In the genomic region with DNA sequence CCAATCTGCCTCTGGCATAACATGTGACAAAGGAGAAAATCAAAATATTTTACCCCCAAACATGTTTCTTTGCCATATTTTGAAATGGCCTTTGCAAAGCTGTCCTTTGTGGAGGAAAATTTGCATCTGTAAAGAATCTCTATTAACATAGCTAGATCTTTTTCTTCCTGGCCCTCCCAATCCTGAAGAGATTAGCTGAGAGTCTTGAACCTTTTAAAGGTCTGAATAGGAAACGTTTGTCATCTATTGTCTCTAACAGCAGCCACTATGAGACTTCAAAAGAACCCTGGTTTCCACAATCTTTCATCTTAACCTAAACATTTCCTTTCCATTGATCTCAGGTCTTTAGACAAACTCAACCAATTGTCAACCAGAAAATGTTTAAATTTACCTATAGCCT, we compare ENCODE assay signal across 20 cellular contexts.
A peak's percentile ranks its signal among the peaks of the same experiment; 100 is the strongest.
DNase-seq lines count a peak whose midpoint lies in the region; ATAC-seq and TF ChIP-seq lines count a peak whose summit lies in the region.
"Had no signal": no experiment of that assay in that cellular context is flagged by ENCODE, and none has a peak within 500 bp of the region (broad histone marks: within the 10 kb centered on the region; RNA-seq: fewer than 3 reads in every experiment).

No MANE protein-coding gene starts in this region.

- no peak for ATAC-seq in activated naive CD8-positive, alpha-beta T cell treated with anti-CD3 and anti-CD28 coated beads, Interleukin-2, amount 10 ng/mL, durations not matched to agents 7 days and 5 days (ENCODE audit: low read depth)

- no peak overlapping the region for H3K9ac ChIP-seq in NT2/D1 (ENCODE audit: insufficient read length, low read depth)
- H3K9ac ChIP-seq in iPS-18a (ENCODE audit: low read length), result no peak overlapping the region
- H3K9ac ChIP-seq in GM23248, result no peak overlapping the region
- H3K9ac ChIP-seq: KMS-11 had no signal

- in situ Hi-C loops in GM23248 (cut with MboI), result no loop called here

- no peak for TF ChIP-seq CTCF in ovary (IDR thresholded peaks at IDR 0.05)

- H3K27ac ChIP-seq in iPS-18a (ENCODE audit: low read length) (no peak overlapping the region), ovary (no peak overlapping the region), GM23248 (no peak overlapping the region)
- H3K27ac ChIP-seq: C4-2B, KMS-11, SJCRH30 had no signal

- H2AFZ ChIP-seq in GM23248, result no peak overlapping the region

- H3K4me3 Mint-ChIP-seq in activated naive CD8-positive, alpha-beta T cell treated with anti-CD3 and anti-CD28 coated beads, Interleukin-2, amount 10 ng/mL, durations not matched to agents 7 days and 5 days, result peak overlapping the region; percentile 14
- no peak overlapping the region for H3K4me3 Mint-ChIP-seq in activated naive CD8-positive, alpha-beta T cell treated with anti-CD3 and anti-CD28 coated beads for 36 hours
- H3K4me3 Mint-ChIP-seq: CD8-positive, alpha-beta memory T cell had no signal

- no peaks in the 10 kb centered on the region for H3K27me3 ChIP-seq in NT2/D1 (ENCODE audit: insufficient read depth, insufficient read length)
- H3K27me3 ChIP-seq in iPS-18a (ENCODE audit: control insufficient read depth, insufficient read depth, low read length), result peaks cover 78% of the 10 kb centered on the region
- no peaks in the 10 kb centered on the region for H3K27me3 ChIP-seq in ovary
- no peaks in the 10 kb centered on the region for H3K27me3 ChIP-seq in GM23248 (replicated peaks; ENCODE audit: insufficient read depth)
- H3K27me3 ChIP-seq: SJCRH30 had no signal

- TF ChIP-seq EP300 in ovary (IDR thresholded peaks at IDR 0.05), result no peak

- H4K20me1 ChIP-seq in GM23248 (ENCODE audit: insufficient read depth), result no peaks in the 10 kb centered on the region

- POLR2A ChIA-PET in activated naive CD8-positive, alpha-beta T cell treated with anti-CD3 and anti-CD28 coated beads, Interleukin-2, amount 10 ng/mL, durations not matched to agents 7 days and 5 days (lab: Charles Lee), result no interaction called here

- intact Hi-C loops in ovary (cut with DNase I), result no loop called here

- no peak overlapping the region for H3K4me3 ChIP-seq in NT2/D1 (ENCODE audit: insufficient read length, low read depth)
- H3K4me3 ChIP-seq in iPS-18a (ENCODE audit: low read length), result peak overlapping the region; percentile 6
- no peak overlapping the region for H3K4me3 ChIP-seq in ovary
- no peak overlapping the region for H3K4me3 ChIP-seq in GM23248
- H3K4me3 ChIP-seq: SJCRH30 had no signal

- H3K9me2 ChIP-seq in GM23248 (ENCODE audit: insufficient read depth), result no peaks in the 10 kb centered on the region

- peaks cover 15% of the 10 kb centered on the region for H3K4me1 Mint-ChIP-seq in activated naive CD8-positive, alpha-beta T cell treated with anti-CD3 and anti-CD28 coated beads, Interleukin-2, amount 10 ng/mL, durations not matched to agents 7 days and 5 days
- H3K4me1 Mint-ChIP-seq in activated naive CD8-positive, alpha-beta T cell treated with anti-CD3 and anti-CD28 coated beads for 36 hours, result peaks cover 13% of the 10 kb centered on the region

- no peak for TF ChIP-seq POLR2A in ovary (IDR thresholded peaks at IDR 0.05)

- H3K36me3 Mint-ChIP-seq in activated naive CD8-positive, alpha-beta T cell treated with anti-CD3 and anti-CD28 coated beads, Interleukin-2, amount 10 ng/mL, durations not matched to agents 7 days and 5 days, result no peaks in the 10 kb centered on the region
- no peaks in the 10 kb centered on the region for H3K36me3 Mint-ChIP-seq in activated naive CD8-positive, alpha-beta T cell treated with anti-CD3 and anti-CD28 coated beads for 36 hours
- H3K36me3 Mint-ChIP-seq: CD8-positive, alpha-beta memory T cell had no signal

- 48 to 60% (median 49%) methylated on average over 1 of the region's 1 CpG for WGBS in ovary, 3 donors
- 90 to 95% methylated on average over 1 of the region's 1 CpG for WGBS in GM23248 (ENCODE audit: low coverage in 1 of 2, low lambda C conversion rate in 2 of 2, missing lambda C conversion rate in 2 of 2), 2 experiments

- no peaks in the 10 kb centered on the region for H3K36me3 ChIP-seq in NT2/D1 (ENCODE audit: insufficient read depth, insufficient read length, low read length)
- no peaks in the 10 kb centered on the region for H3K36me3 ChIP-seq in iPS-18a (ENCODE audit: control insufficient read depth, low read depth, low read length)
- H3K36me3 ChIP-seq in ovary, result no peaks in the 10 kb centered on the region
- H3K36me3 ChIP-seq in GM23248 (ENCODE audit: low read depth), result no peaks in the 10 kb centered on the region
- H3K36me3 ChIP-seq: SJCRH30 had no signal

- no peaks in the 10 kb centered on the region for H3K4me1 ChIP-seq in NT2/D1 (ENCODE audit: insufficient read depth, insufficient read length)
- H3K4me1 ChIP-seq in iPS-18a (ENCODE audit: control insufficient read depth, low read depth, low read length), result peaks cover 28% of the 10 kb centered on the region
- H3K4me1 ChIP-seq in ovary (ENCODE audit: insufficient read depth), result no peaks in the 10 kb centered on the region
- H3K4me1 ChIP-seq in GM23248 (ENCODE audit: insufficient read depth), result no peaks in the 10 kb centered on the region
- H3K4me1 ChIP-seq: SJCRH30 had no signal

- no peak overlapping the region for H3K27ac Mint-ChIP-seq in activated naive CD8-positive, alpha-beta T cell treated with anti-CD3 and anti-CD28 coated beads, Interleukin-2, amount 10 ng/mL, durations not matched to agents 7 days and 5 days
- no peak overlapping the region for H3K27ac Mint-ChIP-seq in activated naive CD8-positive, alpha-beta T cell treated with anti-CD3 and anti-CD28 coated beads for 36 hours
- H3K27ac Mint-ChIP-seq: CD8-positive, alpha-beta memory T cell had no signal

- H3K4me2 ChIP-seq in GM23248 (ENCODE audit: unreplicated experiment), result no peak overlapping the region
- H3K4me2 ChIP-seq: KMS-11 had no signal

- peaks cover 47% of the 10 kb centered on the region for H3K9me3 ChIP-seq in NT2/D1 (ENCODE audit: insufficient read depth, low read length)
- H3K9me3 ChIP-seq in iPS-18a (ENCODE audit: control insufficient read depth, low read depth, low read length), result no peaks in the 10 kb centered on the region
- H3K9me3 ChIP-seq in ovary, result no peaks in the 10 kb centered on the region
- no peaks in the 10 kb centered on the region for H3K9me3 ChIP-seq in GM23248 (ENCODE audit: low read depth)
- H3K9me3 ChIP-seq: SJCRH30 had no signal

- H3F3A ChIP-seq in GM23248 (ENCODE audit: insufficient read depth), result no peaks in the 10 kb centered on the region

- no peaks in the 10 kb centered on the region for H3K79me2 ChIP-seq in GM23248 (ENCODE audit: insufficient read depth)

- H3K9me3 Mint-ChIP-seq in activated naive CD8-positive, alpha-beta T cell treated with anti-CD3 and anti-CD28 coated beads, Interleukin-2, amount 10 ng/mL, durations not matched to agents 7 days and 5 days, result no peaks in the 10 kb centered on the region
- no peaks in the 10 kb centered on the region for H3K9me3 Mint-ChIP-seq in activated naive CD8-positive, alpha-beta T cell treated with anti-CD3 and anti-CD28 coated beads for 36 hours

- H3K27me3 Mint-ChIP-seq in activated naive CD8-positive, alpha-beta T cell treated with anti-CD3 and anti-CD28 coated beads, Interleukin-2, amount 10 ng/mL, durations not matched to agents 7 days and 5 days, result peaks cover 9% of the 10 kb centered on the region
- H3K27me3 Mint-ChIP-seq in activated naive CD8-positive, alpha-beta T cell treated with anti-CD3 and anti-CD28 coated beads for 36 hours, result peaks cover 29% of the 10 kb centered on the region

- no peak for DNase-seq in activated naive CD8-positive, alpha-beta T cell treated with anti-CD3 and anti-CD28 coated beads, Interleukin-2, amount 10 ng/mL, durations not matched to agents 7 days and 5 days
- DNase-seq in activated naive CD8-positive, alpha-beta T cell treated with anti-CD3 and anti-CD28 coated beads for 36 hours, result no peak
- DNase-seq in NT2/D1 (ENCODE audit: low read depth, low spot score), result peak; percentile 76
- no peak for DNase-seq in hippocampal formation (lab: John Stamatoyannopoulos, UW)
- no peak for DNase-seq in ovary
- DNase-seq in stimulated activated CD4-positive, alpha-beta T cell treated with anti-CD3 and anti-CD28 coated beads, Interleukin-12 subunit alpha, Interleukin-12 subunit beta, amount 100 ng/mL, for 4 hours, result no peak
- no peak for DNase-seq in GM23248
- DNase-seq: Calu3, DMS153, GDM1, NCI-H1105, NCI-H2029 treated with DMSO at 0.1 percent for 48 hours, NCI-H510A treated with DMSO at 0.1 percent for 48 hours, NCI-H774, OCI-M1, SJCRH30 had no signal
